In the genomic region with DNA sequence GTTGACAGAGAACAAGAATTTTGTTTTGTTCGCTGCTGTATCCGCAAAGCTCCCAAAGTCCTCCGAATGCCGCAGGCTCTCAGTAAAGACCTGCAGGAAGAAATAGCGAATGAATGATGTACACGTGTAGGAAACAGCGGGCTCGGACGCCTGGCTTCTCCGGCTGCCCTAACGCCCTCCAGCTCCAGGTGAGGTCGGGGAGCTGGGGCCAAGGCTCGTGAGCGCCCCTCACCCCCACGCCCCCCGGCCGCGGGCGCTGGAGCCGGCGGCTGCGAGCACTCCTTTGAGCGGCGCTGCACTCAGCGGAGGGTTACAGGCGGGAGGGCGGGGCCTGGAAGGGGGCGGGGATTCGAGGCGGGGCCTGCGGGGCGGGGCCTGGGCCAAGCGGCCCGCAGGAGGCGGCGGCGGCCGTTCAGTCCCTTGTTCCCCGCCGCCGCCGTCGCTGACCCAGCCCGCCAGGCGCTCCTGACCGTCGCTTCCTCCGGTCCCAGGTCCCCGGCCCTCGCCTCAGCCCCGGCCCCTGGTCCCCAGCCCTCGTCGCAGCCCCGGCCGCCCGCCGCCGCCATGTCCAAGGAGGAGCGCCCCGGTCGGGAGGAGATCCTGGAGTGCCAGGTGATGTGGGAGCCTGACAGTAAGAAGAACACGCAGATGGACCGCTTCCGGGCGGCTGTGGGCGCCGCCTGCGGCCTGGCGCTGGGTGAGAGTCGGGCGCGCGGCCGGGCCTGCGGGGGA, we compare ENCODE assay signal across 8 cellular contexts. TPM values are rescaled to one million over a fixed set of nuclear protein-coding genes. Genes with fewer than 3 reads are reported as not detected.
DNase-seq lines count a peak whose midpoint lies in the region; ATAC-seq and TF ChIP-seq lines count a peak whose summit lies in the region.

AACS (plus strand) TSS at position 415 of the 732 bp plus-strand sequence; CDS start at position 565, 150 bp downstream.

- no peak for TF ChIP-seq CTCF in CD8-positive, alpha-beta T cell (IDR thresholded peaks at IDR 0.05)
- no peak for TF ChIP-seq CTCF in mesothelial cell of epicardium (IDR thresholded peaks at IDR 0.05; ENCODE audit: unreplicated experiment)

- CTCF ChIA-PET in CD8-positive, alpha-beta T cell (lab: Charles Lee), result interaction anchor here (1.1 kb wide), 1 partner anchor 72 kb away, joined by 4 read pairs; the partner anchor contains the start of gene BRI3BP
- CTCF ChIA-PET in activated CD8-positive, alpha-beta memory T cell treated with anti-CD3 and anti-CD28 coated beads, Interleukin-2, amount 10 ng/mL, durations not matched to agents 7 days and 5 days (lab: Charles Lee), result interaction anchor here (0.8 to 1.6 kb wide), 4 partner anchors 10 to 73 kb away, joined by 3 to 9 read pairs (median 3); no protein-coding TSS in a partner anchor

- no peaks in the 10 kb centered on the region for H3K36me3 Mint-ChIP-seq in CD8-positive, alpha-beta T cell
- H3K36me3 Mint-ChIP-seq in activated CD8-positive, alpha-beta memory T cell treated with anti-CD3 and anti-CD28 coated beads, Interleukin-2, amount 10 ng/mL, durations not matched to agents 7 days and 5 days, result no peaks in the 10 kb centered on the region
- H3K36me3 Mint-ChIP-seq in mesothelial cell of epicardium, result no peaks in the 10 kb centered on the region

- peaks cover 10% of the 10 kb centered on the region for H3K4me1 ChIP-seq in CD8-positive, alpha-beta T cell (ENCODE audit: insufficient read depth, low read length)

- peak; percentile 96 for ATAC-seq in CD8-positive, alpha-beta T cell
- ATAC-seq in GM19438 (IDR thresholded peaks at IDR 0.05; ENCODE audit: low read depth, unreplicated experiment) (peak; percentile 89), HG03565 (IDR thresholded peaks at IDR 0.05; ENCODE audit: unreplicated experiment) (peak; percentile 72)
- peak; percentile 99 for ATAC-seq in activated CD8-positive, alpha-beta memory T cell treated with anti-CD3 and anti-CD28 coated beads, Interleukin-2, amount 10 ng/mL, durations not matched to agents 7 days and 5 days

- peak within 1 kb of the TSS; percentile 33 for H3K27ac ChIP-seq in CD8-positive, alpha-beta T cell (ENCODE audit: low read depth, low read length)

- no peaks in the 10 kb centered on the region for H3K36me3 ChIP-seq in CD8-positive, alpha-beta T cell (ENCODE audit: insufficient read depth, low read length)

- intact Hi-C loops in CD8-positive, alpha-beta T cell (cut with DNase I, micrococcal nuclease), result loop anchor here (1.0 to 10.0 kb wide), 8 partner anchors 16 to 500 kb away; partner anchors contain the start of genes BRI3BP (in 2 of the 2), DHX37 (in 2 of the 2), NCOR2 (in 1 of the 2) and SCARB1 (in 1 of the 2)

- peak within 1 kb of the TSS; percentile 86 for H3K4me3 Mint-ChIP-seq in CD8-positive, alpha-beta T cell
- peak within 1 kb of the TSS; percentile 69 for H3K4me3 Mint-ChIP-seq in activated CD8-positive, alpha-beta memory T cell treated with anti-CD3 and anti-CD28 coated beads, Interleukin-2, amount 10 ng/mL, durations not matched to agents 7 days and 5 days
- peak within 1 kb of the TSS; percentile 82 for H3K4me3 Mint-ChIP-seq in mesothelial cell of epicardium

- H3K4me3 ChIP-seq in CD8-positive, alpha-beta T cell (ENCODE audit: low read depth, low read length), result peak within 1 kb of the TSS; percentile 98

- peak; percentile 59 to 85 (median 70) for DNase-seq in CD8-positive, alpha-beta T cell
- DNase-seq in NK-92 treated with Interleukin-12 subunit alpha and Interleukin-12 subunit beta, amount 100 ng/mL, for 24 hours (lab: John Stamatoyannopoulos, UW), result peak; percentile 62
- DNase-seq in activated CD8-positive, alpha-beta memory T cell treated with anti-CD3 and anti-CD28 coated beads, Interleukin-2, amount 10 ng/mL, durations not matched to agents 7 days and 5 days, result peak; percentile 76
- DNase-seq in mesothelial cell of epicardium (ENCODE audit: low spot score in 2 of 2, unreplicated experiment in 2 of 2), result peak; percentile 67 to 76
- peak; percentile 54 to 61 for DNase-seq in stimulated activated CD8-positive, alpha-beta memory T cell treated with anti-CD3 and anti-CD28 coated beads, Interleukin-15, amount 100 ng/mL, for 48 hours (ENCODE audit: low read depth in 2 of 2)

- in situ Hi-C loops in endometrial microvascular endothelial cells (cut with HindIII; ENCODE audit: inconsistent ontology term, low pct_unique_long_range_greater_than_20kb, low sequenced_read_pairs), result no loop called here

- POLR2A ChIA-PET in CD8-positive, alpha-beta T cell (lab: Charles Lee), result interaction anchor here (1.0 to 2.2 kb wide), 2 partner anchors 12 to 15 kb away, joined by 3 to 13 read pairs; no protein-coding TSS in a partner anchor

- no peaks in the 10 kb centered on the region for H3K9me3 Mint-ChIP-seq in CD8-positive, alpha-beta T cell
- H3K9me3 Mint-ChIP-seq in activated CD8-positive, alpha-beta memory T cell treated with anti-CD3 and anti-CD28 coated beads, Interleukin-2, amount 10 ng/mL, durations not matched to agents 7 days and 5 days (ENCODE audit: low read depth), result peaks cover 3% of the 10 kb centered on the region
- H3K9me3 Mint-ChIP-seq in mesothelial cell of epicardium, result peaks cover 7% of the 10 kb centered on the region

- H3K9me3 ChIP-seq in CD8-positive, alpha-beta T cell (ENCODE audit: low read length), result peaks cover 3% of the 10 kb centered on the region

- peaks cover 2% of the 10 kb centered on the region for H3K27me3 Mint-ChIP-seq in CD8-positive, alpha-beta T cell (ENCODE audit: low read depth)
- peaks cover 17% of the 10 kb centered on the region for H3K27me3 Mint-ChIP-seq in activated CD8-positive, alpha-beta memory T cell treated with anti-CD3 and anti-CD28 coated beads, Interleukin-2, amount 10 ng/mL, durations not matched to agents 7 days and 5 days
- peaks cover 7% of the 10 kb centered on the region for H3K27me3 Mint-ChIP-seq in mesothelial cell of epicardium (ENCODE audit: low read depth)

- peaks cover 21% of the 10 kb centered on the region for H3K4me1 Mint-ChIP-seq in CD8-positive, alpha-beta T cell (ENCODE audit: low read depth)
- H3K4me1 Mint-ChIP-seq in activated CD8-positive, alpha-beta memory T cell treated with anti-CD3 and anti-CD28 coated beads, Interleukin-2, amount 10 ng/mL, durations not matched to agents 7 days and 5 days, result peaks cover 13% of the 10 kb centered on the region
- peaks cover 20% of the 10 kb centered on the region for H3K4me1 Mint-ChIP-seq in mesothelial cell of epicardium

- H3K27ac Mint-ChIP-seq in CD8-positive, alpha-beta T cell, result peak within 1 kb of the TSS; percentile 69
- peak within 1 kb of the TSS; percentile 56 for H3K27ac Mint-ChIP-seq in activated CD8-positive, alpha-beta memory T cell treated with anti-CD3 and anti-CD28 coated beads, Interleukin-2, amount 10 ng/mL, durations not matched to agents 7 days and 5 days
- peak within 1 kb of the TSS; percentile 53 for H3K27ac Mint-ChIP-seq in mesothelial cell of epicardium

- H3K27me3 ChIP-seq in CD8-positive, alpha-beta T cell (ENCODE audit: insufficient read depth, low read length), result no peaks in the 10 kb centered on the region

RNA-seq across cellular contexts. Expression of gene AACS, which starts in this region (rescaled TPM):
- total RNA-seq in CD8-positive, alpha-beta T cell, result 10 to 100 TPM; 11.0 to 12.3 TPM
- total RNA-seq in activated CD8-positive, alpha-beta memory T cell treated with anti-CD3 and anti-CD28 coated beads, Interleukin-2, amount 10 ng/mL, durations not matched to agents 7 days and 5 days, result 10 to 100 TPM; 14.9 to 20.3 TPM
- total RNA-seq in endometrial microvascular endothelial cells (ENCODE audit: inconsistent ontology term), result 23.0 TPM
- total RNA-seq in mesothelial cell of epicardium, result 31.4 to 34.6 TPM (median 34.4 TPM) in 3 replicates

Comparison
In these comparisons a context has a peak if more than half of its experiments do, and no peak if none do; other contexts are left out.
1. Peak in every context shown above with its lines: DNase-seq, ATAC-seq, H3K4me3 ChIP-seq and H3K27ac ChIP-seq.